ENCODE assay signal across 10 cellular contexts in the genomic region with DNA sequence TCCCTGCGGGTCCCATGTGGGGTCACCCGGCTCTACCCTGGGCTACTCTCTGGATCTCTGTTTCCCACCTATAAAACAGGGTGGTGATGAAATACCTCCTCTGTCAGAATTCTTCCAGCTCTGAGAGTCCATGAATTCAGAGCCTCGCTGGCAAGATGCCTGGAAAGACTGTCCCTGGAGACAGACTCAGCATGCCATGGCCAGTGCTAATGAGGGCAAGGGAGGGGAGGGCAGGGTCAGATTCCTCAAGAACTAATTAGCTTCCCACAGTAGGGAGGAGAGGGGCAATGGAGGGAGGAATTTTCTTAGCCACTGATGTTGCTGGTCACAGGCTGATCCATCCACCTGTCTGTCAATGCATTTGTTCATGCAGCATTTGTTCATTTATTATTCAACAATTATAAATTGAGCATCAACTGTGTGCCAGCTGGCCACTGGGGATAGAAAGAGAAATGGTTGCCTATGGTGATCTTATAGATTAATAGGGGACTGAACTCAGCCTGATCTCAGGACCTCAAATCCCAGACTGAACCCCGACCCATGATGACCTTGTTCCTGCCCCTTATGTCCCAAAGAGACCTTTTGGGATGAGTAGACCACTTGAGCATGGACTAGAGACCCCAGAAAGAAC. TPM values are rescaled to one million over a fixed set of nuclear protein-coding genes. Genes with fewer than 3 reads are reported as not detected.
A peak's percentile ranks its signal among the peaks of the same experiment; 100 is the strongest.
DNase-seq lines count a peak whose midpoint lies in the region; ATAC-seq, FAIRE-seq and TF ChIP-seq lines count a peak whose summit lies in the region.
"Had no signal": no experiment of that assay in that cellular context is flagged by ENCODE, and none has a peak within 500 bp of the region (broad histone marks: within the 10 kb centered on the region; RNA-seq: fewer than 3 reads in every experiment).

No MANE protein-coding gene starts in this region.

- H3K27me3 ChIP-seq in body of pancreas: no peaks in the 10 kb centered on the region
- no peaks in the 10 kb centered on the region for H3K27me3 ChIP-seq in thyroid gland

- H3K27ac Mint-ChIP-seq in activated CD4-positive, alpha-beta memory T cell treated with anti-CD3 and anti-CD28 coated beads for 36 hours: no peak overlapping the region
- H3K27ac Mint-ChIP-seq: activated naive CD8-positive, alpha-beta T cell treated with anti-CD3 and anti-CD28 coated beads, Interleukin-2, amount 10 ng/mL, durations not matched to agents 7 days and 5 days had no signal

- H3K4me3 Mint-ChIP-seq in activated CD4-positive, alpha-beta memory T cell treated with anti-CD3 and anti-CD28 coated beads for 36 hours: no peak overlapping the region
- H3K4me3 Mint-ChIP-seq: activated naive CD8-positive, alpha-beta T cell treated with anti-CD3 and anti-CD28 coated beads, Interleukin-2, amount 10 ng/mL, durations not matched to agents 7 days and 5 days had no signal

- H3K4me3 ChIP-seq in body of pancreas (no peak overlapping the region), thyroid gland (replicated peaks in 1 of 3) (no peak overlapping the region)

- no peaks in the 10 kb centered on the region for H3K36me3 Mint-ChIP-seq in activated CD4-positive, alpha-beta memory T cell treated with anti-CD3 and anti-CD28 coated beads for 36 hours
- H3K36me3 Mint-ChIP-seq: activated naive CD8-positive, alpha-beta T cell treated with anti-CD3 and anti-CD28 coated beads, Interleukin-2, amount 10 ng/mL, durations not matched to agents 7 days and 5 days had no signal

- H3K36me3 ChIP-seq in body of pancreas (replicated peaks in 1 of 2; ENCODE audit: insufficient read depth in 1 of 2, low read depth in 2 of 2): peaks cover 0 to 5% of the 10 kb centered on the region in 2 donors
- H3K36me3 ChIP-seq in thyroid gland: peaks cover 5 to 14% of the 10 kb centered on the region in 2 donors

- ATAC-seq in body of pancreas (no peak), GM18873 (IDR thresholded peaks at IDR 0.05; ENCODE audit: low FRiP score, unreplicated experiment) (no peak)

- H3K4me1 Mint-ChIP-seq in activated CD4-positive, alpha-beta memory T cell treated with anti-CD3 and anti-CD28 coated beads for 36 hours (ENCODE audit: low read depth): no peaks in the 10 kb centered on the region
- H3K4me1 Mint-ChIP-seq: activated naive CD8-positive, alpha-beta T cell treated with anti-CD3 and anti-CD28 coated beads, Interleukin-2, amount 10 ng/mL, durations not matched to agents 7 days and 5 days had no signal

- TF ChIP-seq CTCF in body of pancreas (IDR thresholded peaks at IDR 0.05) (no peak), thyroid gland (IDR thresholded peaks at IDR 0.05) (no peak)

- CTCF ChIA-PET in activated CD4-positive, alpha-beta memory T cell treated with anti-CD3 and anti-CD28 coated beads for 36 hours (lab: Charles Lee): no interaction called here

- FAIRE-seq in HTR-8/SVneo (lab: Jason Lieb, UNC): peak; percentile 68
- FAIRE-seq: GM18507 had no signal

- no peaks in the 10 kb centered on the region for H3K9me3 Mint-ChIP-seq in activated CD4-positive, alpha-beta memory T cell treated with anti-CD3 and anti-CD28 coated beads for 36 hours
- H3K9me3 Mint-ChIP-seq: activated naive CD8-positive, alpha-beta T cell treated with anti-CD3 and anti-CD28 coated beads, Interleukin-2, amount 10 ng/mL, durations not matched to agents 7 days and 5 days had no signal

- H3K4me1 ChIP-seq in body of pancreas: peaks cover 67% of the 10 kb centered on the region
- H3K4me1 ChIP-seq in thyroid gland: peaks cover 41 to 64% of the 10 kb centered on the region in 2 donors

- WGBS in body of pancreas, 2 donors: 56 to 58% methylated on average over 4 of the region's 4 CpGs
- WGBS in thyroid gland, 2 donors: 52 to 56% methylated on average over 4 of the region's 4 CpGs

- DNase-seq in HTR-8/SVneo (ENCODE audit: insufficient read length, low spot score) (peak; percentile 74), body of pancreas (peak; percentile 42 to 61 (median 58)), kidney tubule cell (ENCODE audit: low spot score) (peak; percentile 78), thyroid gland (peak; percentile 78 to 83), NCI-H1417 treated with DMSO at 0.1 percent for 48 hours (lab: John Stamatoyannopoulos, UW) (no peak), inferior parietal cortex (ENCODE audit: extremely low spot score) (no peak)
- no peak for DNase-seq in activated CD4-positive, alpha-beta memory T cell treated with anti-CD3 and anti-CD28 coated beads for 36 hours
- DNase-seq: activated naive CD8-positive, alpha-beta T cell treated with anti-CD3 and anti-CD28 coated beads, Interleukin-2, amount 10 ng/mL, durations not matched to agents 7 days and 5 days had no signal

- TF ChIP-seq POLR2A in body of pancreas (IDR thresholded peaks at IDR 0.05) (no peak), thyroid gland (IDR thresholded peaks at IDR 0.05) (no peak)

- H3K27me3 Mint-ChIP-seq in activated CD4-positive, alpha-beta memory T cell treated with anti-CD3 and anti-CD28 coated beads for 36 hours: no peaks in the 10 kb centered on the region

- peak overlapping the region; percentile 12 to 88 (median 86) for H3K27ac ChIP-seq in body of pancreas
- peak overlapping the region in 2 of 3 donors; percentile 63 for H3K27ac ChIP-seq in thyroid gland

- H3K9me3 ChIP-seq in body of pancreas (no peaks in the 10 kb centered on the region), thyroid gland (no peaks in the 10 kb centered on the region)

- intact Hi-C loops in body of pancreas (cut with DNase I) (loop anchor here (5.0 kb wide), 1 partner anchor 68 kb away; no protein-coding TSS in a partner anchor), thyroid gland (cut with DNase I) (no loop called here)
- intact Hi-C loops in activated CD4-positive, alpha-beta memory T cell treated with anti-CD3 and anti-CD28 coated beads for 36 hours (cut with micrococcal nuclease): no loop called here

- POLR2A ChIA-PET in activated CD4-positive, alpha-beta memory T cell treated with anti-CD3 and anti-CD28 coated beads for 36 hours (lab: Charles Lee): no interaction called here

RNA-seq across cellular contexts. Expression of a gene that starts 4.7 kb away (rescaled TPM):
- total RNA-seq in body of pancreas (10 to 100 TPM; 18.4 to 40.9 TPM), thyroid gland (10 to 100 TPM in 3 of 4 donors, 1 to 10 TPM in 1; 8.8 to 19.3 (median 14.1) TPM)
- total RNA-seq in activated CD4-positive, alpha-beta memory T cell treated with anti-CD3 and anti-CD28 coated beads for 36 hours: under 1 TPM; 0.10 to 0.14 TPM

RNA-seq across cellular contexts. Expression of a gene that starts 15.9 kb away (rescaled TPM):
- under 1 TPM in 1 of 2 donors, not detected in 1; 0.26 TPM for total RNA-seq in body of pancreas
- total RNA-seq in thyroid gland: under 1 TPM in 3 of 4 donors, not detected in 1; 0.11 to 0.29 (median 0.13) TPM
- total RNA-seq in activated CD4-positive, alpha-beta memory T cell treated with anti-CD3 and anti-CD28 coated beads for 36 hours: under 1 TPM; 0.07 to 0.21 TPM

RNA-seq across cellular contexts. Expression of a gene that starts 55.7 kb away (rescaled TPM):
- total RNA-seq in body of pancreas (10 to 100 TPM; 22.8 to 28.7 TPM), thyroid gland (10 to 100 TPM; 39.1 to 47.2 (median 42.9) TPM)
- total RNA-seq in activated CD4-positive, alpha-beta memory T cell treated with anti-CD3 and anti-CD28 coated beads for 36 hours: 10 to 100 TPM; 59.6 to 66.4 TPM

Comparison
In these comparisons a context has a peak if more than half of its experiments do, and no peak if none do; other contexts are left out.
1. DNase-seq: peak in HTR-8/SVneo (single experiment), body of pancreas (4 of 4), kidney tubule cell (single experiment) and thyroid gland (2 of 2); none in NCI-H1417 treated with DMSO at 0.1 percent for 48 hours (single experiment), activated CD4-positive, alpha-beta memory T cell treated with anti-CD3 and anti-CD28 coated beads for 36 hours (single experiment) and inferior parietal cortex (single experiment).
2. RNA of a gene that starts 4.7 kb away (total RNA-seq): 18.4 to 40.9 TPM in body of pancreas and 8.8 to 19.3 TPM in thyroid gland; 0.10 to 0.14 TPM in activated CD4-positive, alpha-beta memory T cell treated with anti-CD3 and anti-CD28 coated beads for 36 hours; every median in the first group is over 4 times any median in the second.